In the genomic region with DNA sequence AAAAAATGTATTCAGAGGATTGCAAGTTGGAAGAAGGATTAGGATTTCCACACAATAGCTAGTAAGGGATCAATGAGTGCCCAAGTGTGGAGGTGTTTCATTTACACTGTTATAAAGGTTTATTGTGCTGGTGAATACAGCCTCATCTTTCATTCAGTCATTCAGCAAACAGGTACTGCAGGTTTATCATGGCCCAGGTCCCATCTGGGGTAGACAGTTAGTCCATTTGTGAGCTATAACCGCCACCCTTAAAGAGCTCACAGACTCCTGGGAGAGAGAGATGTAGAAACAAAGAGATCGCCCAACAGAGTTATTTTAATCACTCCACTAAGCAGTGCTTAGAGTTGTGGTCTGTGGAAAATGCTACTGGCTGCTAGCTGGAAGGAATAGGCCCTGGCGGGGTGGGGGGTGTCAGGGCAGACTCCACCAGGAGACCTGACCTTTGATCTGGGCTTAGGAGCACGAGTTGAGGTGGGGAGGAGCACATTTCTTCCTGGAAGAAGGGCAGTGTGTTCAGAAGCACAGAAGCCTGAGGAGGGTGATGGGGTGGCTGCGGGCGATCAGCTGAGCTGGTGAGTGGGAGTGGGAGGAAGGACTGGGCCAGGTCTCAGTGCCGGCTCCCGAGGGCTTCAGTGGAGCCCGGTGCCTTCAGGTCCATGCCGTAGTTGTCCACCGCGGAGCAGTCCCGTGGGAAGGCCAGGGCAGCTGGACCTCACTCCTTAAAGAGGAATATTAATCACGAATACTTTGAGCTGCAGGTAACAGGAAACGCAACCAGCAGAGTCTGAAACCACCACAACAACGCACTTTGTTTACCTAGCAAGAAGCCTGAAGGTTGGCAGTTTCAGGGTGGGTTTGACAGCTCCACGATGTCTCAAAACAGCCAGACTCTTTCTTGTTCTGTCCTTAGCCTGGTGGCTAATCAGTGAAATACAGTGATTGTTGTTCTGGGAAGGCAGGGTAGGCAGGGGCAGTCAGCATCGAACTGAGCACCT, we compare ENCODE assay signal across 1 cellular context.
TF ChIP-seq lines count a peak whose summit lies in the region.

No MANE protein-coding gene starts in this region.

TF ChIP-seq in WTC11, 78 proteins besides CTCF, POLR2A, EP300 and RAD21 (continued from another document):
- TF ChIP-seq, protein P1, sequence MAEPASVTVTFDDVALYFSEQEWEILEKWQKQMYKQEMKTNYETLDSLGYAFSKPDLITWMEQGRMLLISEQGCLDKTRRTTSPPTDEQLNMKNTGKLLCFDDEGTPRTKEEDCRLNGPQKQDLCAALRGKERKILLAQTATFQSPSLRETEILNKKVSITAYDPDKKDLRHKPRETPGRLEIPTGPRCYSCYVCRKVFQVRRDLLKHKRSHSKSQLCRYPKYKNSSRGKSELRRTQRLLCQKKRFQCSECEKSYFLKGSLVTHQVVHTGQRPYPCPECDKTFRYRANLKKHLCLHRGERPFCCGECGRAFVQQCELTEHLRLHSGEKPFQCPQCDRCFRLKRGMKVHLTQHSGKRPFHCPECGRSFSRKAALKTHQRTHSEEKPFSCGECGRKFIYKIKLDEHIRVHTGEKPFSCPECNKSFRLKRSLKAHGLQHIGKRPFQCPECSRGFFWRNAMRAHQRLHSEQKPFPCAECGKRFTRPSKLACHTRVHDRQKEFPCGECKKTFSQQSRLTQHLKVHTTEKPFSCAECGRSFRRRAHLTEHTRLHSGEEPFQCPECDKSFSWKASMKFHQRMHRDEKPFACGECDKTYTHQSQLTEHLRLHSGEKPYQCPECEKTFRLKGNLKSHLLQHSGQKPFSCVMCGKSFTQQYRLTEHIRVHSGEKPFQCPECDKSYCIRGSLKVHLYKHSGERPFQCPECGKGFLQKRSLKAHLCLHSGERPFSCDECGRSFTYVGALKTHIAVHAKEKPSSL (CRISPR knock-in tag; conservative IDR thresholded peaks at IDR 0.05) = no peak
- TF ChIP-seq TP53 (CRISPR knock-in tag; IDR thresholded peaks at IDR 0.05) (no peak), ZNF532 (CRISPR knock-in tag; IDR thresholded peaks at IDR 0.05; ENCODE audit: borderline replicate concordance) (no peak), ATF3 (CRISPR knock-in tag; conservative IDR thresholded peaks at IDR 0.05) (no peak)
